In genomic region chr12:105820407-105821140, GRCh38 we compare ENCODE assay signal across 1 cellular context.
TF ChIP-seq lines count a peak whose summit lies in the region.

No MANE protein-coding gene starts in this region.

TF ChIP-seq in GM23338, 12 proteins besides CTCF, POLR2A, EP300 and RAD21 (continued from another document):
- no peak for TF ChIP-seq ZNF462 (CRISPR knock-in tag; IDR thresholded peaks at IDR 0.05)
- TF ChIP-seq ZNF331 (CRISPR knock-in tag; IDR thresholded peaks at IDR 0.05; ENCODE audit: low read depth): no peak
- TF ChIP-seq EZH2 (IDR thresholded peaks at IDR 0.05; ENCODE audit: low read depth, unreplicated experiment): no peak
- no peak for TF ChIP-seq CREB1 (CRISPR knock-in tag; IDR thresholded peaks at IDR 0.05; ENCODE audit: low read depth)
